ENCODE assay signal across 8 cellular contexts in the genomic region with DNA sequence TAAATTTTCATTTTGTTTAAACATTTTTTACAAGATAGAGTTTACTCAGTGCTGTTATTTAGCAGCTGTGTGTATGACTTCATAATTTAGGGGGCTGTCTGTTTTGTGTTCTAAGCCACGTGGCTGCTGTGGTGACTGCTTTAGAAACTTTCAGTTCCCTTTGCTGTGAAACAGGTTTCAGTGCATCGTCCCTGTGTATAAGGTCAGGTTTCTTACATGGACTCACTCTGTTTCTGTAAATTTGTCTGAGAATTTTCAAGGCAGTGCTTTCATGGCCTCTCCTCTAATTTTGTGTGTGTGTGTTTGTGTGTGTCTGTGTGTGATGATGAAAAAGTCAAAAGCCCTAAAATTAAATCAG. TPM values are rescaled to one million over a fixed set of nuclear protein-coding genes. Genes with fewer than 3 reads are reported as not detected.
DNase-seq lines count a peak whose midpoint lies in the region; ATAC-seq and TF ChIP-seq lines count a peak whose summit lies in the region.

No MANE protein-coding gene starts in this region.

- TF ChIP-seq CTCF in GM12865 (IDR thresholded peaks at IDR 0.05; ENCODE audit: insufficient read depth, low read depth, low read length, missing control alignments) = no peak
- no peak for TF ChIP-seq CTCF in HL-60 (IDR thresholded peaks at IDR 0.05; ENCODE audit: insufficient read depth, low read length)

- no peak overlapping the region for H2AK5ac ChIP-seq in mesendoderm (ENCODE audit: low read length)

- no peaks in the 10 kb centered on the region for H3K9me3 ChIP-seq in SJCRH30 (replicated peaks)

- H3K9ac ChIP-seq in mesendoderm (ENCODE audit: low read length) = peak overlapping the region; percentile 58

- no peaks in the 10 kb centered on the region for H3K27me3 Mint-ChIP-seq in activated naive CD8-positive, alpha-beta T cell

- H3K4me3 Mint-ChIP-seq in activated naive CD8-positive, alpha-beta T cell = peak overlapping the region; percentile 90

- peaks cover 27% of the 10 kb centered on the region for H3K79me2 ChIP-seq in mesendoderm (ENCODE audit: control insufficient read depth, insufficient read depth, low read length)

- ATAC-seq in GM21367 (IDR thresholded peaks at IDR 0.05; ENCODE audit: unreplicated experiment) = peak; percentile 88

- no peak overlapping the region for H3K23ac ChIP-seq in mesendoderm (ENCODE audit: low read length)

- no peak overlapping the region for H4K8ac ChIP-seq in mesendoderm (ENCODE audit: low read depth, low read length)

- peak overlapping the region; percentile 68 for H3K18ac ChIP-seq in mesendoderm (ENCODE audit: low read length)

- H3K36me3 ChIP-seq in mesendoderm (ENCODE audit: control insufficient read depth, insufficient read depth, low read length) (no peaks in the 10 kb centered on the region), SJCRH30 (no peaks in the 10 kb centered on the region)

- peak overlapping the region; percentile 16 for H3K4me2 ChIP-seq in mesendoderm (ENCODE audit: low read length)

- peak overlapping the region; percentile 87 for H3K27ac Mint-ChIP-seq in activated naive CD8-positive, alpha-beta T cell

- no peak overlapping the region for H3K4ac ChIP-seq in mesendoderm (ENCODE audit: low read depth, low read length)

- H3K4me1 ChIP-seq in mesendoderm (ENCODE audit: control insufficient read depth, low read depth, low read length) (no peaks in the 10 kb centered on the region), SJCRH30 (no peaks in the 10 kb centered on the region)

- no peak overlapping the region for H4K5ac ChIP-seq in mesendoderm (ENCODE audit: low read length)

- H3K4me3 ChIP-seq in GM12865 (ENCODE audit: low read depth, low read length) = peak overlapping the region; percentile 49
- no peak overlapping the region for H3K4me3 ChIP-seq in HL-60 (replicated peaks; ENCODE audit: insufficient read depth, low read length)
- no peak overlapping the region for H3K4me3 ChIP-seq in mesendoderm (ENCODE audit: low read length)
- no peak overlapping the region for H3K4me3 ChIP-seq in SJCRH30

- peak; percentile 96 for DNase-seq in GM12865 (ENCODE audit: low read depth)
- DNase-seq in HL-60 (ENCODE audit: low read depth in 1 of 2, low spot score in 1 of 2) = peak; percentile 24 to 50
- DNase-seq in mesendoderm = peak; percentile 52
- DNase-seq in NCI-H2029 treated with DMSO at 0.1 percent for 48 hours (lab: John Stamatoyannopoulos, UW) = no peak
- no peak for DNase-seq in dedifferentiated amniotic fluid mesenchymal stem cell (ENCODE audit: extremely low spot score)
- DNase-seq in SJCRH30 = no peak

- peaks cover 39% of the 10 kb centered on the region for H3K4me1 Mint-ChIP-seq in activated naive CD8-positive, alpha-beta T cell (ENCODE audit: low read depth)

- no peak overlapping the region for H2BK15ac ChIP-seq in mesendoderm (replicated peaks; ENCODE audit: low read depth)

- peaks cover 8% of the 10 kb centered on the region for H3K79me1 ChIP-seq in mesendoderm (ENCODE audit: low read length)

- no peak overlapping the region for H2BK120ac ChIP-seq in mesendoderm (ENCODE audit: low read depth, low read length)

- peaks cover 2% of the 10 kb centered on the region for H3K36me3 Mint-ChIP-seq in activated naive CD8-positive, alpha-beta T cell

- WGBS in mesendoderm (ENCODE audit: extremely low coverage, insufficient coverage, low lambda C conversion rate) = no CpG with 5 or more reads among the region's 2 CpGs

- H3K27ac ChIP-seq in HL-60 (replicated peaks) = no peak overlapping the region
- peak overlapping the region; percentile 47 for H3K27ac ChIP-seq in mesendoderm (ENCODE audit: low read depth, low read length)
- H3K27ac ChIP-seq in SJCRH30 = no peak overlapping the region

- no peak overlapping the region for H2BK5ac ChIP-seq in mesendoderm (ENCODE audit: low read length)

- H3K9me3 Mint-ChIP-seq in activated naive CD8-positive, alpha-beta T cell (ENCODE audit: low read depth) = no peaks in the 10 kb centered on the region

- peak overlapping the region; percentile 70 for H3K56ac ChIP-seq in mesendoderm (ENCODE audit: low read length)

- H3K27me3 ChIP-seq in HL-60 (ENCODE audit: insufficient read depth, poor library complexity, severe bottlenecking) = no peaks in the 10 kb centered on the region
- H3K27me3 ChIP-seq in mesendoderm (ENCODE audit: insufficient read depth, low read length, poor library complexity) = no peaks in the 10 kb centered on the region
- no peaks in the 10 kb centered on the region for H3K27me3 ChIP-seq in SJCRH30

RNA-seq across cellular contexts. Expression of gene BICD1, which starts 32.4 kb away (rescaled TPM):
- 27.0 TPM for polyA plus RNA-seq in mesendoderm (2013, experiment 1 of 2)
- polyA plus RNA-seq in mesendoderm (2013, experiment 2 of 2) = 25.8 TPM
- 8.5 and 10.8 TPM in 2 replicates for total RNA-seq in SJCRH30 (2014; rRNA removed; shearing (Covaris generic))

Comparison
In these comparisons a context has a peak if more than half of its experiments do, and no peak if none do; other contexts are left out.
1. DNase-seq: peak in GM12865 (single experiment), HL-60 (2 of 2) and mesendoderm (single experiment); none in NCI-H2029 treated with DMSO at 0.1 percent for 48 hours (single experiment), dedifferentiated amniotic fluid mesenchymal stem cell (single experiment) and SJCRH30 (0 of 2).